8 cellular contexts compared by ENCODE assay signal in genomic region chr14:23483216-23483854, GRCh38. TPM values are rescaled to one million over a fixed set of nuclear protein-coding genes. Genes with fewer than 3 reads are reported as not detected.
DNase-seq lines count a peak whose midpoint lies in the region; ATAC-seq and TF ChIP-seq lines count a peak whose summit lies in the region.
"Had no signal": no experiment of that assay in that cellular context is flagged by ENCODE, and none has a peak within 500 bp of the region (broad histone marks: within the 10 kb centered on the region; RNA-seq: fewer than 3 reads in every experiment).

No MANE protein-coding gene starts in this region.

- TF ChIP-seq CTCF in DND-41 (IDR thresholded peaks at IDR 0.05; ENCODE audit: borderline replicate concordance, extremely low read depth, low read length, poor library complexity, severe bottlenecking) = peak; percentile 65

- H3K79me2 ChIP-seq in DND-41 (ENCODE audit: insufficient read depth, low read length) = no peaks in the 10 kb centered on the region

- no peaks in the 10 kb centered on the region for H3K27me3 ChIP-seq in DND-41 (ENCODE audit: insufficient read depth, low read length, poor library complexity)
- no peaks in the 10 kb centered on the region for H3K27me3 ChIP-seq in HUES64 (ENCODE audit: insufficient read depth, low read length)
- no peaks in the 10 kb centered on the region for H3K27me3 ChIP-seq in SJCRH30
- H3K27me3 ChIP-seq: neutrophil had no signal

- no peak overlapping the region for H3K9ac ChIP-seq in DND-41 (ENCODE audit: low read depth, low read length)
- H3K9ac ChIP-seq in HUES64 (ENCODE audit: low read depth, low read length) = peak overlapping the region; percentile 56

- peaks cover 7% of the 10 kb centered on the region; the same call in 1 of the 2 replicates for H4K20me1 ChIP-seq in DND-41 (ENCODE audit: insufficient read depth, low read length)

- H3K36me3 ChIP-seq in DND-41 (ENCODE audit: insufficient read depth, low read length) = peaks cover 13% of the 10 kb centered on the region; the same call in 1 of the 2 replicates
- peaks cover 9% of the 10 kb centered on the region for H3K36me3 ChIP-seq in HUES64 (ENCODE audit: insufficient read depth, low read length)
- peaks cover 4% of the 10 kb centered on the region for H3K36me3 ChIP-seq in SJCRH30

- peak; percentile 84 for ATAC-seq in DND-41 (ENCODE audit: insufficient read depth, low read depth)
- ATAC-seq in HG02763 (IDR thresholded peaks at IDR 0.05; ENCODE audit: unreplicated experiment) = no peak

- H3K27ac ChIP-seq in DND-41 (ENCODE audit: low read length) (no peak overlapping the region), HUES64 (ENCODE audit: low read depth, low read length) (peak overlapping the region; percentile 89), SJCRH30 (no peak overlapping the region)
- H3K27ac ChIP-seq: neutrophil had no signal

- WGBS in HUES64 = 18% methylated on average over 8 of the region's 9 CpGs

- no peak overlapping the region for H2AFZ ChIP-seq in DND-41 (ENCODE audit: low read depth, low read length)

- DNase-seq in DND-41 = peak; percentile 44
- DNase-seq in SJCRH30 = peak; percentile 17 to 30
- DNase-seq in head of caudate nucleus = peak; percentile 68 to 94 (median 83)
- no peak for DNase-seq in dedifferentiated amniotic fluid mesenchymal stem cell (ENCODE audit: extremely low spot score)
- DNase-seq in GDM1 (lab: John Stamatoyannopoulos, UW) = no peak

- intact Hi-C loops in head of caudate nucleus (cut with DNase I) = no loop called here

- H3K4me2 ChIP-seq in DND-41 (ENCODE audit: insufficient read depth, low read length) = no peak overlapping the region

- H3K9me3 ChIP-seq in DND-41 (ENCODE audit: insufficient read depth, low read length, severe bottlenecking) (no peaks in the 10 kb centered on the region), HUES64 (ENCODE audit: insufficient read depth, low read depth, low read length) (no peaks in the 10 kb centered on the region), SJCRH30 (replicated peaks) (no peaks in the 10 kb centered on the region)
- H3K9me3 ChIP-seq: neutrophil had no signal

- H3K4me3 ChIP-seq in DND-41 (ENCODE audit: low read depth in 1 of 2, low read length in 2 of 2) = no peak overlapping the region
- H3K4me3 ChIP-seq in HUES64 (ENCODE audit: low read length) = peak overlapping the region; percentile 8; the same call in 1 of the 2 replicates
- no peak overlapping the region for H3K4me3 ChIP-seq in SJCRH30

- no peaks in the 10 kb centered on the region for H3K4me1 ChIP-seq in DND-41 (ENCODE audit: insufficient read depth, low read length)
- H3K4me1 ChIP-seq in HUES64 (ENCODE audit: insufficient read depth, low read length) = peaks cover 57% of the 10 kb centered on the region
- no peaks in the 10 kb centered on the region for H3K4me1 ChIP-seq in SJCRH30

RNA-seq across cellular contexts. Expression of gene NGDN, which starts 13.8 kb away (rescaled TPM):
- 50.6 TPM for polyA plus RNA-seq in HUES64 (2013, experiment 1 of 2)
- polyA plus RNA-seq in HUES64 (2013, experiment 2 of 2) = 47.2 TPM
- total RNA-seq in SJCRH30 (2014; rRNA removed; shearing (Covaris generic)) = 76.5 and 85.2 TPM in 2 replicates

RNA-seq across cellular contexts. Expression of gene MYH7, which starts 47.9 kb away (rescaled TPM):
- not detected for polyA plus RNA-seq in HUES64 (2013, experiment 1 of 2)
- 0.06 TPM for polyA plus RNA-seq in HUES64 (2013, experiment 2 of 2)
- total RNA-seq in SJCRH30 (2014; rRNA removed; shearing (Covaris generic)) = 0.20 and 0.23 TPM in 2 replicates

Comparison
In these comparisons a context has a peak if more than half of its experiments do, and no peak if none do; other contexts are left out.
1. DNase-seq: peak in DND-41 (single experiment), SJCRH30 (2 of 2) and head of caudate nucleus (42 of 42); none in dedifferentiated amniotic fluid mesenchymal stem cell (single experiment) and GDM1 (single experiment).